ENCODE assay signal across 18 cellular contexts in genomic region chr2:156483741-156484173, GRCh38. TPM values are rescaled to one million over a fixed set of nuclear protein-coding genes. Genes with fewer than 3 reads are reported as not detected.
A peak's percentile ranks its signal among the peaks of the same experiment; 100 is the strongest.
DNase-seq lines count a peak whose midpoint lies in the region; ATAC-seq, FAIRE-seq and TF ChIP-seq lines count a peak whose summit lies in the region.
"Had no signal": no experiment of that assay in that cellular context is flagged by ENCODE, and none has a peak within 500 bp of the region (broad histone marks: within the 10 kb centered on the region; RNA-seq: fewer than 3 reads in every experiment).

No MANE protein-coding gene starts in this region.

- H3K36me3 Mint-ChIP-seq in T-helper 2 cell treated with Interferon-gamma antibody and Interleukin-4, amounts not matched to agents 5 μg/mL and 100 μg/mL, for 36 hours (ENCODE audit: low read depth): peaks cover 8% of the 10 kb centered on the region
- H3K36me3 Mint-ChIP-seq in progenitor cell of endocrine pancreas (ENCODE audit: insufficient read depth): peaks cover 1% of the 10 kb centered on the region
- H3K36me3 Mint-ChIP-seq in naive thymus-derived CD8-positive, alpha-beta T cell: peaks cover 6 to 40% (median 33%) of the 10 kb centered on the region in 3 donors
- H3K36me3 Mint-ChIP-seq in activated CD8-positive, alpha-beta T cell treated with anti-CD3 and anti-CD28 coated beads for 36 hours (ENCODE audit: low read depth): peaks cover 10% of the 10 kb centered on the region

- no peak for ATAC-seq in naive thymus-derived CD8-positive, alpha-beta T cell
- no peak for ATAC-seq in activated CD8-positive, alpha-beta T cell treated with anti-CD3 and anti-CD28 coated beads for 36 hours
- ATAC-seq: left lobe of liver had no signal

- H3K27ac Mint-ChIP-seq in T-helper 2 cell treated with Interferon-gamma antibody and Interleukin-4, amounts not matched to agents 5 μg/mL and 100 μg/mL, for 36 hours: no peak overlapping the region
- peak overlapping the region; percentile 78 for H3K27ac Mint-ChIP-seq in progenitor cell of endocrine pancreas
- no peak overlapping the region for H3K27ac Mint-ChIP-seq in naive thymus-derived CD8-positive, alpha-beta T cell
- H3K27ac Mint-ChIP-seq in activated CD8-positive, alpha-beta T cell treated with anti-CD3 and anti-CD28 coated beads for 36 hours: no peak overlapping the region
- H3K27ac Mint-ChIP-seq: brain had no signal

- intact Hi-C loops in activated CD8-positive, alpha-beta T cell treated with anti-CD3 and anti-CD28 coated beads for 36 hours (cut with micrococcal nuclease): no loop called here

- peak overlapping the region; percentile 37 for H3K4me3 Mint-ChIP-seq in T-helper 2 cell treated with Interferon-gamma antibody and Interleukin-4, amounts not matched to agents 5 μg/mL and 100 μg/mL, for 36 hours
- H3K4me3 Mint-ChIP-seq in progenitor cell of endocrine pancreas (ENCODE audit: low read depth): no peak overlapping the region
- H3K4me3 Mint-ChIP-seq in naive thymus-derived CD8-positive, alpha-beta T cell: no peak overlapping the region
- no peak overlapping the region for H3K4me3 Mint-ChIP-seq in activated CD8-positive, alpha-beta T cell treated with anti-CD3 and anti-CD28 coated beads for 36 hours
- H3K4me3 Mint-ChIP-seq: brain had no signal

- TF ChIP-seq CTCF in epithelial cell of esophagus (IDR thresholded peaks at IDR 0.05; ENCODE audit: insufficient read depth, low read depth, low read length, missing control alignments): no peak
- TF ChIP-seq CTCF in progenitor cell of endocrine pancreas (IDR thresholded peaks at IDR 0.05; ENCODE audit: unreplicated experiment): no peak
- no peak for TF ChIP-seq CTCF in activated CD8-positive, alpha-beta T cell treated with anti-CD3 and anti-CD28 coated beads for 36 hours (IDR thresholded peaks at IDR 0.05)

- H3K9me3 Mint-ChIP-seq in T-helper 2 cell treated with Interferon-gamma antibody and Interleukin-4, amounts not matched to agents 5 μg/mL and 100 μg/mL, for 36 hours: no peaks in the 10 kb centered on the region
- H3K9me3 Mint-ChIP-seq in progenitor cell of endocrine pancreas (ENCODE audit: low read depth): no peaks in the 10 kb centered on the region
- H3K9me3 Mint-ChIP-seq in naive thymus-derived CD8-positive, alpha-beta T cell: no peaks in the 10 kb centered on the region
- no peaks in the 10 kb centered on the region for H3K9me3 Mint-ChIP-seq in activated CD8-positive, alpha-beta T cell treated with anti-CD3 and anti-CD28 coated beads for 36 hours
- H3K9me3 Mint-ChIP-seq: brain had no signal

- CTCF ChIA-PET in activated CD8-positive, alpha-beta T cell treated with anti-CD3 and anti-CD28 coated beads for 36 hours (lab: Charles Lee): no interaction called here

- H3K27me3 Mint-ChIP-seq in T-helper 2 cell treated with Interferon-gamma antibody and Interleukin-4, amounts not matched to agents 5 μg/mL and 100 μg/mL, for 36 hours (ENCODE audit: low read depth): no peaks in the 10 kb centered on the region
- H3K27me3 Mint-ChIP-seq in progenitor cell of endocrine pancreas: no peaks in the 10 kb centered on the region
- H3K27me3 Mint-ChIP-seq in naive thymus-derived CD8-positive, alpha-beta T cell: no peaks in the 10 kb centered on the region
- H3K27me3 Mint-ChIP-seq in activated CD8-positive, alpha-beta T cell treated with anti-CD3 and anti-CD28 coated beads for 36 hours: no peaks in the 10 kb centered on the region
- H3K27me3 Mint-ChIP-seq: brain had no signal

- no peak for DNase-seq in GM19239 (ENCODE audit: insufficient read length, low spot score)
- DNase-seq in T-helper 2 cell treated with Interferon-gamma antibody and Interleukin-4, amounts not matched to agents 5 μg/mL and 100 μg/mL, for 36 hours (ENCODE audit: low spot score): no peak
- DNase-seq in epithelial cell of esophagus (ENCODE audit: low read depth): peak; percentile 19
- DNase-seq in progenitor cell of endocrine pancreas (ENCODE audit: low spot score, unreplicated experiment): no peak
- DNase-seq in activated CD4-positive, CD25-positive, alpha-beta regulatory T cell treated with anti-CD3 and anti-CD28 coated beads, Interleukin-2, amount 50 U/mL, for 72 hours: no peak
- DNase-seq in naive thymus-derived CD8-positive, alpha-beta T cell: no peak
- DNase-seq in activated CD8-positive, alpha-beta T cell treated with anti-CD3 and anti-CD28 coated beads for 36 hours: no peak
- DNase-seq: activated CD8-positive, alpha-beta memory T cell treated with anti-CD3 and anti-CD28 coated beads, Interleukin-2, amount 50 U/mL, for 4 hours; activated naive CD4-positive, alpha-beta T cell; DMS79; NCI-H1092; NCI-H82; Peyer's patch; small intestine; transverse colon had no signal

- POLR2A ChIA-PET in naive thymus-derived CD8-positive, alpha-beta T cell (lab: Charles Lee): no interaction called here
- POLR2A ChIA-PET in activated CD8-positive, alpha-beta T cell treated with anti-CD3 and anti-CD28 coated beads for 36 hours (lab: Charles Lee): no interaction called here

- peaks cover 35% of the 10 kb centered on the region for H3K4me1 Mint-ChIP-seq in T-helper 2 cell treated with Interferon-gamma antibody and Interleukin-4, amounts not matched to agents 5 μg/mL and 100 μg/mL, for 36 hours (ENCODE audit: low read depth)
- H3K4me1 Mint-ChIP-seq in progenitor cell of endocrine pancreas (ENCODE audit: low read depth): peaks cover 24% of the 10 kb centered on the region
- H3K4me1 Mint-ChIP-seq in naive thymus-derived CD8-positive, alpha-beta T cell: peaks cover 0 to 35% (median 5%) of the 10 kb centered on the region in 4 donors
- H3K4me1 Mint-ChIP-seq in activated CD8-positive, alpha-beta T cell treated with anti-CD3 and anti-CD28 coated beads for 36 hours (ENCODE audit: low read depth): peaks cover 64% of the 10 kb centered on the region

- H3K4me3 ChIP-seq in epithelial cell of esophagus (ENCODE audit: low read length): no peak overlapping the region
- H3K4me3 ChIP-seq: BLaER1 treated with 17β-estradiol and CSF1 and Interleukin-3, amounts not matched to agents 10 nM and 100 nM; Peyer's patch; transverse colon had no signal

- peak; percentile 65 for FAIRE-seq in GM19239 (lab: Jason Lieb, UNC)
- FAIRE-seq: small intestine had no signal

RNA-seq across cellular contexts. Expression of gene GPD2, which starts 47.6 kb away (rescaled TPM):
- 43.3 and 49.5 TPM in 2 replicates for total RNA-seq in progenitor cell of endocrine pancreas
- total RNA-seq in naive thymus-derived CD8-positive, alpha-beta T cell: 10 to 100 TPM in 1 of 2 experiments, 1 to 10 TPM in 1; 7.3 to 10.2 TPM
- polyA plus RNA-seq in naive thymus-derived CD8-positive, alpha-beta T cell: 1 to 10 TPM; 3.0 to 4.0 (median 3.9) TPM
- total RNA-seq in activated CD8-positive, alpha-beta T cell treated with anti-CD3 and anti-CD28 coated beads for 36 hours: 10 to 100 TPM; 33.5 to 40.9 TPM
